ENCODE assay signal across 20 cellular contexts in genomic region chr12:98721204-98721702, GRCh38.
"Had no signal": no experiment of that assay in that cellular context is flagged by ENCODE, and none has a peak within 500 bp of the region (broad histone marks: within the 10 kb centered on the region; RNA-seq: fewer than 3 reads in every experiment).

No MANE protein-coding gene starts in this region.

- H3K9me3 Mint-ChIP-seq: naive thymus-derived CD4-positive, alpha-beta T cell; nephron progenitor cell; type B pancreatic cell had no signal

- H3K4me3 Mint-ChIP-seq: naive thymus-derived CD4-positive, alpha-beta T cell; nephron progenitor cell; type B pancreatic cell had no signal

- ATAC-seq: foreskin keratinocyte; heart left ventricle; left colon; left ventricle myocardium superior; naive thymus-derived CD4-positive, alpha-beta T cell had no signal

- DNase-seq: erythroblast; foreskin keratinocyte; heart left ventricle; hippocampal formation; left colon; left ventricle myocardium superior; mesenchymal stem cell; naive thymus-derived CD4-positive, alpha-beta T cell; nephron progenitor cell; posterior cingulate gyrus; sigmoid colon; small intestine; stimulated activated CD4-positive, alpha-beta T cell treated with anti-CD3 and anti-CD28 coated beads, Interleukin-12 subunit alpha, Interleukin-12 subunit beta, amount 100 ng/mL, for 4 hours; stimulated activated naive CD4-positive, alpha-beta T cell treated with Interleukin-2 at 50 U/mL for 16 hours; thyroid gland had no signal

- H3K27ac Mint-ChIP-seq: naive thymus-derived CD4-positive, alpha-beta T cell; type B pancreatic cell had no signal

- H3K27me3 ChIP-seq: foreskin keratinocyte, heart left ventricle, sigmoid colon, suprapubic skin, thyroid gland had no signal

- FAIRE-seq: endothelial cell of umbilical vein, small intestine, urothelium cell line had no signal

- H3K9me3 ChIP-seq: heart left ventricle, sigmoid colon, suprapubic skin, thyroid gland had no signal

- H3K27me3 Mint-ChIP-seq: naive thymus-derived CD4-positive, alpha-beta T cell; type B pancreatic cell had no signal

- H3K4me1 ChIP-seq: foreskin keratinocyte, heart left ventricle, suprapubic skin, thyroid gland had no signal

- H3K4me3 ChIP-seq: heart left ventricle, lung, sigmoid colon, suprapubic skin, thyroid gland had no signal

- H3K4me1 Mint-ChIP-seq: nephron progenitor cell had no signal

- H3K27ac ChIP-seq: foreskin keratinocyte, heart left ventricle, sigmoid colon, suprapubic skin, thyroid gland had no signal
